In genomic region chr6:145689529-145689928, GRCh38 we compare ENCODE assay signal across 35 cellular contexts.
"Had no signal": no experiment of that assay in that cellular context is flagged by ENCODE, and none has a peak within 500 bp of the region (broad histone marks: within the 10 kb centered on the region; RNA-seq: fewer than 3 reads in every experiment).

No MANE protein-coding gene starts in this region.

- ATAC-seq: activated CD8-positive, alpha-beta T cell treated with anti-CD3 and anti-CD28 coated beads for 36 hours; activated naive CD4-positive, alpha-beta T cell treated with anti-CD3 and anti-CD28 coated beads, Interleukin-2, amount 50 U/mL, for 72 hours; activated T-cell treated with anti-CD3 and anti-CD28 coated beads, Interleukin-2, amount 50 U/mL, for 4 hours; activated T-cell treated with anti-CD3 and anti-CD28 coated beads, Interleukin-2, amount 50 U/mL, for 72 hours; activated T-helper 17 cell treated with anti-CD3 and anti-CD28 coated beads, Interleukin-2, amount 50 U/mL, for 72 hours; body of pancreas had no signal

- H3K4me1 Mint-ChIP-seq: activated CD4-positive, alpha-beta T cell treated with anti-CD3 and anti-CD28 coated beads, Interleukin-2, amount 10 ng/mL, durations not matched to agents 24 days and 14 days; activated naive CD8-positive, alpha-beta T cell treated with anti-CD3 and anti-CD28 coated beads for 36 hours; activated T-helper 17 cell treated with anti-CD3 and anti-CD28 coated beads, Interleukin-2, amount 50 U/mL, for 72 hours had no signal

- H3K27me3 ChIP-seq: adrenal gland, body of pancreas, brain microvascular endothelial cell, breast epithelium had no signal

- H3K9me3 ChIP-seq: body of pancreas, breast epithelium had no signal

- H3K36me3 ChIP-seq: adrenal gland, brain microvascular endothelial cell had no signal

- H3K4me3 ChIP-seq: adrenal gland, body of pancreas, breast epithelium had no signal

- H3K27ac ChIP-seq: adrenal gland, body of pancreas, brain microvascular endothelial cell, breast epithelium, VCaP had no signal

- H3K4me3 Mint-ChIP-seq: activated B cell treated with CpG ODN at 0.5 μM for 24 hours; activated CD4-positive, alpha-beta memory T cell treated with anti-CD3 and anti-CD28 coated beads for 36 hours; activated CD4-positive, alpha-beta T cell treated with anti-CD3 and anti-CD28 coated beads, Interleukin-2, amount 10 ng/mL, durations not matched to agents 24 days and 14 days; activated CD8-positive, alpha-beta T cell treated with anti-CD3 and anti-CD28 coated beads for 36 hours; activated naive CD4-positive, alpha-beta T cell treated with anti-CD3 and anti-CD28 coated beads for 36 hours; activated naive CD8-positive, alpha-beta T cell treated with anti-CD3 and anti-CD28 coated beads for 36 hours; activated T-cell treated with anti-CD3 and anti-CD28 coated beads, Interleukin-2, amount 50 U/mL, for 4 hours; activated T-cell treated with anti-CD3 and anti-CD28 coated beads, Interleukin-2, amount 50 U/mL, for 72 hours; activated T-helper 1 cell treated with anti-CD3 and anti-CD28 coated beads, Interleukin-12 subunit alpha, Interleukin-12 subunit beta, Interleukin-2, Interleukin-4 antibody, amounts not matched to agents 30 ng/mL and 10 ng/mL and 1 ng/mL, durations not matched to agents 14 hours and 24 hours and 36 hours; activated T-helper 17 cell treated with anti-CD3 and anti-CD28 coated beads, Interleukin-2, amount 50 U/mL, for 72 hours; T-helper 1 cell treated with Interleukin-12 subunit alpha and Interleukin-12 subunit beta and Interleukin-4 antibody, amounts not matched to agents 30 μg/mL and 1 μg/mL, for 36 hours; T-helper 2 cell treated with Interferon-gamma antibody and Interleukin-4, amounts not matched to agents 5 μg/mL and 100 μg/mL, for 36 hours had no signal

- H3K9me3 Mint-ChIP-seq: activated CD4-positive, alpha-beta T cell treated with anti-CD3 and anti-CD28 coated beads, Interleukin-2, amount 10 ng/mL, durations not matched to agents 24 days and 14 days; activated CD8-positive, alpha-beta T cell treated with anti-CD3 and anti-CD28 coated beads for 36 hours; activated T-helper 1 cell treated with anti-CD3 and anti-CD28 coated beads, Interleukin-12 subunit alpha, Interleukin-12 subunit beta, Interleukin-2, Interleukin-4 antibody, amounts not matched to agents 30 ng/mL and 10 ng/mL and 1 ng/mL, durations not matched to agents 14 hours and 24 hours and 36 hours; activated T-helper 17 cell treated with anti-CD3 and anti-CD28 coated beads, Interleukin-2, amount 50 U/mL, for 72 hours; T-helper 2 cell treated with Interferon-gamma antibody and Interleukin-4, amounts not matched to agents 5 μg/mL and 100 μg/mL, for 36 hours had no signal

- H3K27ac Mint-ChIP-seq: activated B cell treated with CpG ODN at 0.5 μM for 24 hours; activated CD4-positive, alpha-beta memory T cell treated with anti-CD3 and anti-CD28 coated beads for 36 hours; activated CD4-positive, alpha-beta T cell treated with anti-CD3 and anti-CD28 coated beads, Interleukin-2, amount 10 ng/mL, durations not matched to agents 24 days and 14 days; activated CD8-positive, alpha-beta T cell treated with anti-CD3 and anti-CD28 coated beads for 36 hours; activated naive CD4-positive, alpha-beta T cell treated with anti-CD3 and anti-CD28 coated beads for 36 hours; activated naive CD4-positive, alpha-beta T cell treated with anti-CD3 and anti-CD28 coated beads, Interleukin-2, amount 50 U/mL, for 72 hours; activated naive CD8-positive, alpha-beta T cell treated with anti-CD3 and anti-CD28 coated beads for 36 hours; activated T-cell treated with anti-CD3 and anti-CD28 coated beads, Interleukin-2, amount 50 U/mL, for 72 hours; activated T-helper 1 cell treated with anti-CD3 and anti-CD28 coated beads, Interleukin-12 subunit alpha, Interleukin-12 subunit beta, Interleukin-2, Interleukin-4 antibody, amounts not matched to agents 30 ng/mL and 10 ng/mL and 1 ng/mL, durations not matched to agents 14 hours and 24 hours and 36 hours; activated T-helper 17 cell treated with anti-CD3 and anti-CD28 coated beads, Interleukin-2, amount 50 U/mL, for 72 hours; T-helper 1 cell treated with Interleukin-12 subunit alpha and Interleukin-12 subunit beta and Interleukin-4 antibody, amounts not matched to agents 30 μg/mL and 1 μg/mL, for 36 hours; T-helper 2 cell treated with Interferon-gamma antibody and Interleukin-4, amounts not matched to agents 5 μg/mL and 100 μg/mL, for 36 hours had no signal

- H3K27me3 Mint-ChIP-seq: activated B cell treated with CpG ODN at 0.5 μM for 24 hours; activated CD4-positive, alpha-beta memory T cell treated with anti-CD3 and anti-CD28 coated beads for 36 hours; activated CD4-positive, alpha-beta T cell treated with anti-CD3 and anti-CD28 coated beads, Interleukin-2, amount 10 ng/mL, durations not matched to agents 24 days and 14 days; activated CD8-positive, alpha-beta T cell treated with anti-CD3 and anti-CD28 coated beads for 36 hours; activated naive CD8-positive, alpha-beta T cell treated with anti-CD3 and anti-CD28 coated beads for 36 hours; activated T-helper 17 cell treated with anti-CD3 and anti-CD28 coated beads, Interleukin-2, amount 50 U/mL, for 72 hours had no signal

- DNase-seq: activated B cell treated with CpG ODN at 0.5 μM for 24 hours; activated CD4-positive, alpha-beta memory T cell treated with anti-CD3 and anti-CD28 coated beads for 36 hours; activated CD4-positive, alpha-beta T cell treated with anti-CD3 and anti-CD28 coated beads for 4 hours; activated CD4-positive, alpha-beta T cell treated with anti-CD3 and anti-CD28 coated beads, Interleukin-2, amount 10 ng/mL, durations not matched to agents 24 days and 14 days; activated CD4-positive, alpha-beta T cell treated with anti-CD3 and anti-CD28 coated beads, Interleukin-2, amount 50 U/mL, for 1 hour; activated CD4-positive, alpha-beta T cell treated with anti-CD3 and anti-CD28 coated beads, Interleukin-2, amount 50 U/mL, for 4 hours; activated CD4-positive, CD25-positive, alpha-beta regulatory T cell treated with anti-CD3 and anti-CD28 coated beads, Interleukin-2, amount 50 U/mL, for 72 hours; activated CD8-positive, alpha-beta memory T cell treated with anti-CD3 and anti-CD28 coated beads, Interleukin-2, amount 50 U/mL, for 4 hours; activated CD8-positive, alpha-beta T cell treated with anti-CD3 and anti-CD28 coated beads for 36 hours; activated effector memory CD4-positive, alpha-beta T cell treated with anti-CD3 and anti-CD28 coated beads, Interleukin-2, amount 50 U/mL, for 16 hours; activated gamma-delta T cell treated with Interleukin-2 at 50 U/mL for 16 hours; activated naive CD4-positive, alpha-beta T cell; activated naive CD4-positive, alpha-beta T cell treated with anti-CD3 and anti-CD28 coated beads for 36 hours; activated naive CD4-positive, alpha-beta T cell treated with anti-CD3 and anti-CD28 coated beads, Interleukin-2, amount 50 U/mL, for 16 hours; activated naive CD8-positive, alpha-beta T cell treated with anti-CD3 and anti-CD28 coated beads for 36 hours; activated T-cell treated with anti-CD3 and anti-CD28 coated beads for 4 hours; activated T-cell treated with anti-CD3 and anti-CD28 coated beads, Interleukin-2, amount 50 U/mL, for 1 hour; activated T-cell treated with anti-CD3 and anti-CD28 coated beads, Interleukin-2, amount 50 U/mL, for 4 hours; activated T-cell treated with anti-CD3 and anti-CD28 coated beads, Interleukin-2, amount 50 U/mL, for 72 hours; adrenal gland; amniotic stem cell; aorta; body of pancreas; brain microvascular endothelial cell; central memory CD4-positive, alpha-beta T cell; T-helper 1 cell; T-helper 2 cell; T-helper 9 cell had no signal

- H3K4me1 ChIP-seq: adrenal gland, body of pancreas, breast epithelium had no signal
